8 cellular contexts compared by ENCODE assay signal in the genomic region with DNA sequence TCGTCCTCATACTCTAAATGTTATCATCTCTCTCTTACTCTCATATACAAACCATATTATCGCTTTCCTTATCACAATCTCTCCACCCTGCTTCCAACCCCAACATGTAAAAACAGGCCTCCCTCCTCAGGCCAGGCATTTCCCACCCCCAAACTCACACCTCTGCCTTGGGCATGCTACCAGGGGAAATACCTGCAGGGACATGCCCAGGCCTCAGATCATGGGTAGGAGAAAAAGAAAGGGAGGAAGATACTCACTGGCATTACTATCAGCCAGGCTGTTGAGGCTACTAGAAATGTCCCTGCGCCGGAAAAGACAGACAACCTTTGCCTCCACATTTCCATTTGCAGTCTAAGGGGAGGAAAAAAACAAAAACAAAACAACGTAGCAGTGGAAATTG. TPM values are rescaled to one million over a fixed set of nuclear protein-coding genes. Genes with fewer than 3 reads are reported as not detected.
DNase-seq lines count a peak whose midpoint lies in the region; ATAC-seq, FAIRE-seq and TF ChIP-seq lines count a peak whose summit lies in the region.

No MANE protein-coding gene starts in this region.

- H3K4me3 ChIP-seq in GM23248 = peak overlapping the region; percentile 88
- peak overlapping the region; percentile 92 for H3K4me3 ChIP-seq in fibroblast of pulmonary artery (replicated peaks; ENCODE audit: low read depth, low read length)
- H3K4me3 ChIP-seq in skeletal muscle cell (ENCODE audit: low read depth, low read length) = peak overlapping the region; percentile 96

- ATAC-seq in T-helper 17 cell (no peak), GM19328 (IDR thresholded peaks at IDR 0.05; ENCODE audit: unreplicated experiment) (no peak)

- H3K27me3 Mint-ChIP-seq in T-helper 17 cell = no peaks in the 10 kb centered on the region

- peaks cover 20% of the 10 kb centered on the region for H3K4me1 ChIP-seq in GM23248 (ENCODE audit: insufficient read depth)

- FAIRE-seq in urothelium cell line (lab: Jason Lieb, UNC) = no peak

- H3K4me2 ChIP-seq in GM23248 (ENCODE audit: unreplicated experiment) = peak overlapping the region; percentile 100

- peaks cover 61% of the 10 kb centered on the region for H3K79me2 ChIP-seq in GM23248 (ENCODE audit: insufficient read depth)

- no peak overlapping the region for H2AFZ ChIP-seq in GM23248

- H3K27me3 ChIP-seq in GM23248 (replicated peaks; ENCODE audit: insufficient read depth) = no peaks in the 10 kb centered on the region

- in situ Hi-C loops in GM23248 (cut with MboI) = no loop called here

- TF ChIP-seq CTCF in fibroblast of pulmonary artery (IDR thresholded peaks at IDR 0.05; ENCODE audit: low read length, missing control alignments) = no peak

- H3K36me3 Mint-ChIP-seq in T-helper 17 cell (ENCODE audit: low read depth) = peaks cover 9% of the 10 kb centered on the region

- H3K27ac ChIP-seq in GM23248 = peak overlapping the region; percentile 77; the same call in 1 of the 2 replicates

- H3K4me3 Mint-ChIP-seq in T-helper 17 cell = peak overlapping the region; percentile 97

- DNase-seq in GM23248 (no peak), T-helper 17 cell (no peak), fibroblast of pulmonary artery (ENCODE audit: low read depth) (no peak), skeletal muscle cell (ENCODE audit: low read depth) (no peak), NCI-H2081 treated with DMSO at 0.1 percent for 48 hours (lab: John Stamatoyannopoulos, UW) (no peak), urothelium cell line (ENCODE audit: low spot score) (no peak), OCI-M2 (lab: John Stamatoyannopoulos, UW; ENCODE audit: unreplicated experiment) (no peak)

- H3K27ac Mint-ChIP-seq in T-helper 17 cell = peak overlapping the region; percentile 98

- H4K20me1 ChIP-seq in GM23248 (ENCODE audit: insufficient read depth) = no peaks in the 10 kb centered on the region

- peaks cover 44% of the 10 kb centered on the region for H3K4me1 Mint-ChIP-seq in T-helper 17 cell

- H3K36me3 ChIP-seq in GM23248 (ENCODE audit: low read depth) = peaks cover 20% of the 10 kb centered on the region; the same call in 1 of the 2 replicates

- 26 to 29% methylated on average over 5 of the region's 5 CpGs for WGBS in GM23248 (ENCODE audit: low coverage in 1 of 2, low lambda C conversion rate in 2 of 2, missing lambda C conversion rate in 2 of 2), 2 experiments

- H3K9ac ChIP-seq in GM23248 = peak overlapping the region; percentile 95

- no peaks in the 10 kb centered on the region for H3K9me2 ChIP-seq in GM23248 (ENCODE audit: insufficient read depth)

- H3F3A ChIP-seq in GM23248 (ENCODE audit: insufficient read depth) = peaks cover 42% of the 10 kb centered on the region

- H3K9me3 ChIP-seq in GM23248 (ENCODE audit: low read depth) (no peaks in the 10 kb centered on the region), T-helper 17 cell (ENCODE audit: control insufficient read depth, low read length, poor library complexity, severe bottlenecking) (no peaks in the 10 kb centered on the region)

RNA-seq across cellular contexts. Expression of a gene that starts 1.8 kb away (rescaled TPM):
- total RNA-seq in GM23248 (2014; rRNA removed; shearing (Covaris generic)) = 98.8 and 114 TPM in 2 replicates
- 26.3 and 28.9 TPM in 2 replicates for polyA plus RNA-seq in GM23248 (2016; fragmentation: Nextera tagmentation; extraction: Ambion mirVana)
- total RNA-seq in T-helper 17 cell = 100 to 1,000 TPM; 140 to 175 TPM

RNA-seq across cellular contexts. Expression of a gene that starts 8.6 kb away (rescaled TPM):
- total RNA-seq in GM23248 (2014; rRNA removed; shearing (Covaris generic)) = 6.1 and 7.7 TPM in 2 replicates
- polyA plus RNA-seq in GM23248 (2016; fragmentation: Nextera tagmentation; extraction: Ambion mirVana) = 11.1 and 12.1 TPM in 2 replicates
- 10 to 100 TPM; 20.9 to 23.2 TPM for total RNA-seq in T-helper 17 cell

RNA-seq across cellular contexts. Expression of a gene that starts 12.7 kb away (rescaled TPM):
- total RNA-seq in GM23248 (2014; rRNA removed; shearing (Covaris generic)) = 43.4 and 47.2 TPM in 2 replicates
- polyA plus RNA-seq in GM23248 (2016; fragmentation: Nextera tagmentation; extraction: Ambion mirVana) = 32.8 and 34.8 TPM in 2 replicates
- 100 to 1,000 TPM; 169 to 174 TPM for total RNA-seq in T-helper 17 cell

RNA-seq across cellular contexts. Expression of a gene that starts 13.1 kb away (rescaled TPM):
- total RNA-seq in GM23248 (2014; rRNA removed; shearing (Covaris generic)) = 3.4 and 6.5 TPM in 2 replicates
- polyA plus RNA-seq in GM23248 (2016; fragmentation: Nextera tagmentation; extraction: Ambion mirVana) = 5.4 and 8.8 TPM in 2 replicates
- total RNA-seq in T-helper 17 cell = 1 to 10 TPM in 1 of 2 donors, under 1 TPM in 1; 0.94 to 1.2 TPM

RNA-seq across cellular contexts. Expression of a gene that starts 21.9 kb away (rescaled TPM):
- total RNA-seq in GM23248 (2014; rRNA removed; shearing (Covaris generic)) = 32.1 and 35.6 TPM in 2 replicates
- 44.2 and 46.7 TPM in 2 replicates for polyA plus RNA-seq in GM23248 (2016; fragmentation: Nextera tagmentation; extraction: Ambion mirVana)
- total RNA-seq in T-helper 17 cell = 10 to 100 TPM; 53.0 to 57.2 TPM
